In the genomic region with DNA sequence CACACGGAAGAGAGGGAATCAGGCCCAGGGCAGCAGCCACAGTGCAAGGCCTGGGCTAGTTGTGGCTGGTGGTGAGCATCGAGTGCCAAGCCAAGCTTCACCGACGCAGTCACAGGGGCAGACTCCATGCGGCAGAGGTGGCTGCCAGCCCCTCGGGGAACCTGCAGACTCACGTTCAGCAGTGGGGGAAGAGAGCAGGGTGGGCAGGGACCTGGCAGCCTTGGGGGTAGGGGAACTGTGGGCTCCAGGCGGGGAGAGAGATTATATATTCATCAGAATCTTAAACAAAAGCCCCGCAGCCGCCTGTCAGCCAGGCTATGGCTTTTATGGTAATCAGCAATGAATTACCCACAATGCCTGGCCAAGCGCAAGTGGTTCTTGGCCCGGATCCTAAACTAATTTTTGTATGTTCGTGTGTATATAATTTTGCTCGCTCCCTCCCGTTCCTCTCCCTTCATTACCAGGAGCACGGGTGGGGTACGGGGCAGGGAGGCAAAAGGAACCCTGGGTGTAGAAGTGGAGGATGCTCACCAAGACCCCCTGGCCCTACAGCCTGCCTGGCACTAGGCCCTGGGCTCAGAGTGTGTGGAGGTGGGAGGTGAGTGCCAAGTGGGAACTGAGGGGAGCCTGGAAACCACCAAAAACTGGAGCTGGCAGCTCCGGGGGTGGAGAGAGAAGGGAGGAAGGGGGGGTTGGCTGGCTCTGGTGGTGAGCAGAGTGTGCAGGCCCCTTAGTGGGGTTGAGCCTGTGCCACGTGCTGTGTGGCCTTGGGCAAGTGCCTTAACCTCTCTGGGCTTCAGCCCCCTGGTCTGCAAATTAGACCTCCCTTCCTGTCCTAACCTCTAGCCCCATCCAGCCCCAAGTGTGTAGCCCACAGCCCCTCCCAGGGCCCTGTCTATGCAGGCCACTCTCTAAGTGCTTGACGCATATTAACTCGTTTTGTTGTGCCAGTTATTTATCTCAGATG, we compare ENCODE assay signal across 9 cellular contexts. TPM values are rescaled to one million over a fixed set of nuclear protein-coding genes. Genes with fewer than 3 reads are reported as not detected.
A peak's percentile ranks its signal among the peaks of the same experiment; 100 is the strongest.
DNase-seq lines count a peak whose midpoint lies in the region; ATAC-seq and TF ChIP-seq lines count a peak whose summit lies in the region.
"Had no signal": no experiment of that assay in that cellular context is flagged by ENCODE, and none has a peak within 500 bp of the region (broad histone marks: within the 10 kb centered on the region; RNA-seq: fewer than 3 reads in every experiment).

No MANE protein-coding gene starts in this region.

- H3K4me1 ChIP-seq in SJSA1 (replicated peaks) (no peaks in the 10 kb centered on the region), gastrocnemius medialis (no peaks in the 10 kb centered on the region)

- H3K4me3 ChIP-seq in SJSA1 (no peak overlapping the region), gastrocnemius medialis (peak overlapping the region in 3 of 4 donors; percentile 2 to 38 (median 18))

- DNase-seq in HCEC 1CT, result peak; percentile 82
- peak; percentile 43 to 64 for DNase-seq in SJSA1 (ENCODE audit: low read depth in 1 of 2, low spot score in 2 of 2)
- peak; percentile 74 for DNase-seq in Right ventricle myocardium superior
- DNase-seq in gastrocnemius medialis, result peak in 1 of 2 donors; percentile 71
- DNase-seq in activated CD4-positive, alpha-beta T cell treated with anti-CD3 and anti-CD28 coated beads for 1 hour, result no peak
- no peak for DNase-seq in activated CD8-positive, alpha-beta T cell treated with anti-CD3 and anti-CD28 coated beads, Interleukin-2, amount 10 ng/mL, durations not matched to agents 7 days and 5 days
- no peak for DNase-seq in activated T-cell treated with anti-CD3 and anti-CD28 coated beads, Interleukin-2, amount 50 U/mL, for 4 hours

- no peaks in the 10 kb centered on the region for H3K9me3 ChIP-seq in SJSA1 (replicated peaks)
- H3K9me3 ChIP-seq in gastrocnemius medialis, result no peaks in the 10 kb centered on the region

- H3K36me3 Mint-ChIP-seq in activated CD8-positive, alpha-beta T cell treated with anti-CD3 and anti-CD28 coated beads, Interleukin-2, amount 10 ng/mL, durations not matched to agents 7 days and 5 days (ENCODE audit: low read depth), result no peaks in the 10 kb centered on the region
- H3K36me3 Mint-ChIP-seq in activated T-cell treated with anti-CD3 and anti-CD28 coated beads, Interleukin-2, amount 50 U/mL, for 4 hours (ENCODE audit: insufficient read depth), result no peaks in the 10 kb centered on the region

- H3K36me3 ChIP-seq in SJSA1, result 0 out of 2 replicates have a peak, but pooled peaks cover 2% of the 10 kb centered on the region
- no peaks in the 10 kb centered on the region for H3K36me3 ChIP-seq in gastrocnemius medialis

- ATAC-seq in Right ventricle myocardium superior (ENCODE audit: poor library complexity) (peak; percentile 85), gastrocnemius medialis (peak in 1 of 2 donors; percentile 77), HG02840 (IDR thresholded peaks at IDR 0.05; ENCODE audit: low FRiP score, unreplicated experiment) (no peak)
- ATAC-seq in activated CD8-positive, alpha-beta T cell treated with anti-CD3 and anti-CD28 coated beads, Interleukin-2, amount 10 ng/mL, durations not matched to agents 7 days and 5 days, result no peak
- ATAC-seq in activated T-cell treated with anti-CD3 and anti-CD28 coated beads, Interleukin-2, amount 50 U/mL, for 4 hours, result no peak

- H3K27ac ChIP-seq in SJSA1 (no peak overlapping the region; the same call in 1 of the 2 replicates), gastrocnemius medialis (peak overlapping the region in 3 of 4 donors; percentile 34 to 64 (median 54))

- no peak for TF ChIP-seq CTCF in gastrocnemius medialis (IDR thresholded peaks at IDR 0.05 in 4 of 5, conservative IDR thresholded peaks at IDR 0.05 in 1 of 5)

- no peak overlapping the region for H3K27ac Mint-ChIP-seq in activated CD8-positive, alpha-beta T cell treated with anti-CD3 and anti-CD28 coated beads, Interleukin-2, amount 10 ng/mL, durations not matched to agents 7 days and 5 days
- H3K27ac Mint-ChIP-seq: dendritic cell treated with granulocyte-macrophage colony-stimulating factor and Interleukin-4, amounts not matched to agents 40 ng/mL and 50 ng/mL, for 4 days had no signal

- no peaks in the 10 kb centered on the region for H3K4me1 Mint-ChIP-seq in activated CD8-positive, alpha-beta T cell treated with anti-CD3 and anti-CD28 coated beads, Interleukin-2, amount 10 ng/mL, durations not matched to agents 7 days and 5 days (ENCODE audit: low read depth)
- no peaks in the 10 kb centered on the region for H3K4me1 Mint-ChIP-seq in activated T-cell treated with anti-CD3 and anti-CD28 coated beads, Interleukin-2, amount 50 U/mL, for 4 hours (ENCODE audit: low read depth)

- H3K27me3 ChIP-seq in SJSA1 (replicated peaks), result no peaks in the 10 kb centered on the region; the same call in 1 of the 2 replicates
- H3K27me3 ChIP-seq in gastrocnemius medialis, result no peaks in the 10 kb centered on the region

- intact Hi-C loops in Right ventricle myocardium superior (cut with DNase I) (no loop called here), gastrocnemius medialis (cut with DNase I; ENCODE audit: low total_unique reads) (no loop called here)

- H3K4me3 Mint-ChIP-seq in activated CD8-positive, alpha-beta T cell treated with anti-CD3 and anti-CD28 coated beads, Interleukin-2, amount 10 ng/mL, durations not matched to agents 7 days and 5 days, result no peak overlapping the region
- H3K4me3 Mint-ChIP-seq in activated T-cell treated with anti-CD3 and anti-CD28 coated beads, Interleukin-2, amount 50 U/mL, for 4 hours, result no peak overlapping the region
- H3K4me3 Mint-ChIP-seq: dendritic cell treated with granulocyte-macrophage colony-stimulating factor and Interleukin-4, amounts not matched to agents 40 ng/mL and 50 ng/mL, for 4 days had no signal

- CTCF ChIA-PET in activated CD8-positive, alpha-beta T cell treated with anti-CD3 and anti-CD28 coated beads, Interleukin-2, amount 10 ng/mL, durations not matched to agents 7 days and 5 days (lab: Charles Lee), result no interaction called here

- H3K9me3 Mint-ChIP-seq in activated CD8-positive, alpha-beta T cell treated with anti-CD3 and anti-CD28 coated beads, Interleukin-2, amount 10 ng/mL, durations not matched to agents 7 days and 5 days (ENCODE audit: insufficient read depth), result no peaks in the 10 kb centered on the region
- no peaks in the 10 kb centered on the region for H3K9me3 Mint-ChIP-seq in activated T-cell treated with anti-CD3 and anti-CD28 coated beads, Interleukin-2, amount 50 U/mL, for 4 hours
- H3K9me3 Mint-ChIP-seq: dendritic cell treated with granulocyte-macrophage colony-stimulating factor and Interleukin-4, amounts not matched to agents 40 ng/mL and 50 ng/mL, for 4 days had no signal

- POLR2A ChIA-PET in activated CD8-positive, alpha-beta T cell treated with anti-CD3 and anti-CD28 coated beads, Interleukin-2, amount 10 ng/mL, durations not matched to agents 7 days and 5 days (lab: Charles Lee), result no interaction called here

- in situ Hi-C loops in gastrocnemius medialis (cut with MboI; ENCODE audit: low sequenced_read_pairs in 4 of 4), result no loop called here

- H3K27me3 Mint-ChIP-seq in activated CD8-positive, alpha-beta T cell treated with anti-CD3 and anti-CD28 coated beads, Interleukin-2, amount 10 ng/mL, durations not matched to agents 7 days and 5 days (ENCODE audit: low read depth), result peaks cover 7% of the 10 kb centered on the region
- peaks cover 12% of the 10 kb centered on the region for H3K27me3 Mint-ChIP-seq in activated T-cell treated with anti-CD3 and anti-CD28 coated beads, Interleukin-2, amount 50 U/mL, for 4 hours (ENCODE audit: low read depth)

- peak; percentile 62 to 93 for TF ChIP-seq POLR2A in gastrocnemius medialis (IDR thresholded peaks at IDR 0.05)

RNA-seq across cellular contexts. Expression of gene PTPRS, which starts 31.9 kb away (rescaled TPM):
- total RNA-seq in SJSA1 (2014; rRNA removed; shearing (Covaris generic)), result 52.5 and 66.6 TPM in 2 replicates
- total RNA-seq in Right ventricle myocardium superior, result 51.5 TPM
- total RNA-seq in gastrocnemius medialis, result 10 to 100 TPM; 21.1 to 68.5 (median 42.3) TPM
- under 1 TPM in 1 of 2 experiments, not detected in 1; 0.05 TPM for total RNA-seq in activated CD8-positive, alpha-beta T cell treated with anti-CD3 and anti-CD28 coated beads, Interleukin-2, amount 10 ng/mL, durations not matched to agents 7 days and 5 days
- 1 to 10 TPM in 1 of 3 donors, under 1 TPM in 2; 0.79 to 1.3 (median 0.92) TPM for total RNA-seq in activated T-cell treated with anti-CD3 and anti-CD28 coated beads, Interleukin-2, amount 50 U/mL, for 4 hours

Comparison
In these comparisons a context has a peak if more than half of its experiments do, and no peak if none do; other contexts are left out.
1. DNase-seq: peak in HCEC 1CT (single experiment), SJSA1 (2 of 2) and Right ventricle myocardium superior (single experiment); none in activated CD4-positive, alpha-beta T cell treated with anti-CD3 and anti-CD28 coated beads for 1 hour (single experiment), activated CD8-positive, alpha-beta T cell treated with anti-CD3 and anti-CD28 coated beads, Interleukin-2, amount 10 ng/mL, durations not matched to agents 7 days and 5 days (single experiment) and activated T-cell treated with anti-CD3 and anti-CD28 coated beads, Interleukin-2, amount 50 U/mL, for 4 hours (single experiment).
2. RNA of gene PTPRS, which starts 31.9 kb away (total RNA-seq): 52.5 to 66.6 TPM in SJSA1, 51.5 TPM in Right ventricle myocardium superior (single experiment) and 21.1 to 68.5 TPM in gastrocnemius medialis; 0.79 to 1.3 TPM in activated T-cell treated with anti-CD3 and anti-CD28 coated beads, Interleukin-2, amount 50 U/mL, for 4 hours and 0.05 TPM in activated CD8-positive, alpha-beta T cell treated with anti-CD3 and anti-CD28 coated beads, Interleukin-2, amount 10 ng/mL, durations not matched to agents 7 days and 5 days; every median in the first group is over 4 times any median in the second.